Comparison of ENCODE assay signal across 8 cellular contexts in genomic region chr4:12382567-12382966, GRCh38.
"Had no signal": no experiment of that assay in that cellular context is flagged by ENCODE, and none has a peak within 500 bp of the region (broad histone marks: within the 10 kb centered on the region; RNA-seq: fewer than 3 reads in every experiment).

No MANE protein-coding gene starts in this region.

- H3K4me1 Mint-ChIP-seq: GM23338, H9, IgD-negative memory B cell had no signal

- DNase-seq: H9, HCEC 1CT, KBM-7 had no signal

- H3K36me3 Mint-ChIP-seq: IgD-negative memory B cell had no signal

- H3K27me3 Mint-ChIP-seq: IgD-negative memory B cell had no signal

- H2AFZ ChIP-seq: GM23338 had no signal

- H3K4me3 ChIP-seq: GM23338 had no signal

- H3K4me3 Mint-ChIP-seq: GM23338, H9, IgD-negative memory B cell had no signal

- ATAC-seq: GM23338 had no signal

- H3K4me2 ChIP-seq: GM23338 had no signal

- H3K27ac Mint-ChIP-seq: GM23338, H9, IgD-negative memory B cell had no signal

- FAIRE-seq: H1, H54, HTR-8/SVneo had no signal
